19 cellular contexts compared by ENCODE assay signal in the genomic region with DNA sequence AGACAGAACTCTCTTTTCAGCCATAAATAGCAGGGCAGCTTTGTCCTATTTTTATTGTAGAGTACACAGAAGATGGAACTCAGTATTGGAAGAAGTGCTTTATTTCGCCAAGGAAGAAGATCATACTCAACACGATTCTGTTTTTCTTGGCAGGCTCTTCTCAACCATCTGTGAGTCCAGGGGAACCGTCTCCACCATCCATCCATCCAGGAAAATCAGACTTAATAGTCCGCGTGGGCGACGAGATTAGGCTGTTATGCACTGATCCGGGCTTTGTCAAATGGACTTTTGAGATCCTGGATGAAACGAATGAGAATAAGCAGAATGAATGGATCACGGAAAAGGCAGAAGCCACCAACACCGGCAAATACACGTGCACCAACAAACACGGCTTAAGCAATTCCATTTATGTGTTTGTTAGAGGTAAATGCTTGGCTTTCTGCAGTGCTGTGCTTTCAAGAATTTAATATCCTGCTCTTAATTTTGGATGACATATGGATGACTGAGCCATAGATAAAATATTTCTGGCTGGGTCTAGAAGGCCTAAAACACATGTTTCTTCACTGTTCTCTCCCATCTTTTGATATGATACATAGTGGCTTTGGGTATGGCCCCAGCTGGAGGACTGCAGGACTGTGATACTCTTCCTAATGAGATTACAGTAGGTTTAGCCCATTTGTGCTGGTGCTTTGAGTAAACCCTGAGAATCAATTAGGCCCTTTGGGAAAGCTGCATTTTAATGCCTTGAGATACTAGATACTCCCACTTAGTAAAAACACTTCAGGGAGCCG. TPM values are rescaled to one million over a fixed set of nuclear protein-coding genes. Genes with fewer than 3 reads are reported as not detected.
DNase-seq lines count a peak whose midpoint lies in the region; ATAC-seq, FAIRE-seq and TF ChIP-seq lines count a peak whose summit lies in the region.
"Had no signal": no experiment of that assay in that cellular context is flagged by ENCODE, and none has a peak within 500 bp of the region (broad histone marks: within the 10 kb centered on the region; RNA-seq: fewer than 3 reads in every experiment).

No MANE protein-coding gene starts in this region.

- no peak overlapping the region for H3K56ac ChIP-seq in IMR-90 (ENCODE audit: extremely low read depth, insufficient read depth, low read length)

- no TSS peak for BruUV-seq in IMR-90 (replicated peaks; lab: Mats Ljungman, UMichigan)

- no peak overlapping the region for H3K9ac ChIP-seq in IMR-90 (ENCODE audit: low read depth, low read length)
- H3K9ac ChIP-seq: BLaER1 treated with 17β-estradiol and CSF1 and Interleukin-3, amounts not matched to agents 10 nM and 100 nM had no signal

- no peaks in the 10 kb centered on the region for H3K9me3 Mint-ChIP-seq in type B pancreatic cell
- H3K9me3 Mint-ChIP-seq: CD4-positive, alpha-beta memory T cell had no signal

- no peak overlapping the region for H2BK15ac ChIP-seq in IMR-90 (ENCODE audit: low read depth, low read length)

- H3K27me3 ChIP-seq in IMR-90 (ENCODE audit: control insufficient read depth, insufficient read depth, low read length) (no peaks in the 10 kb centered on the region), WERI-Rb-1 (ENCODE audit: insufficient read depth, low read depth, severe bottlenecking) (peaks cover 2% of the 10 kb centered on the region)

- H2BK5ac ChIP-seq in IMR-90 (ENCODE audit: low read depth, low read length, poor library complexity, severe bottlenecking), result no peak overlapping the region

- H3K4me3 ChIP-seq in IMR-90 (ENCODE audit: insufficient read depth, low read depth, low read length), result no peak overlapping the region
- H3K4me3 ChIP-seq in WERI-Rb-1 (ENCODE audit: low read depth, low read length), result no peak overlapping the region
- H3K4me3 ChIP-seq: BLaER1 treated with 17β-estradiol and CSF1 and Interleukin-3, amounts not matched to agents 10 nM and 100 nM; GM12878 had no signal

- H3K14ac ChIP-seq in IMR-90 (replicated peaks; ENCODE audit: low read depth, low read length), result no peak overlapping the region; the same call in 1 of the 2 replicates

- intact Hi-C loops in IMR-90 (cut with micrococcal nuclease), result no loop called here
- intact Hi-C loops in left ventricle myocardium superior (cut with micrococcal nuclease), result no loop called here

- peaks cover 4% of the 10 kb centered on the region for H3K27me3 Mint-ChIP-seq in type B pancreatic cell

- no peak overlapping the region for H3K4ac ChIP-seq in IMR-90 (ENCODE audit: low read depth, low read length)

- no peak for FAIRE-seq in D721Med (lab: Jason Lieb, UNC)
- FAIRE-seq: GM12878, RCC 7860 had no signal

- DNase-seq in D721Med (ENCODE audit: insufficient read length, low spot score) (peak; percentile 20), IMR-90 (no peak), WERI-Rb-1 (peak; percentile 30), left ventricle myocardium superior (peak; percentile 30), glomerular visceral epithelial cell (ENCODE audit: extremely low spot score) (no peak), type B pancreatic cell (ENCODE audit: extremely low spot score, unreplicated experiment) (no peak)
- DNase-seq: Caco-2; CD4-positive, alpha-beta memory T cell; DND-41; Karpas-422; NCI-H1694 treated with DMSO at 0.1 percent for 48 hours; NCI-H2107; NCI-H226; NCI-H510A treated with DMSO at 0.1 percent for 48 hours; OCI-M1 had no signal

- H3K4me1 Mint-ChIP-seq in type B pancreatic cell (ENCODE audit: unreplicated experiment), result peaks cover 4% of the 10 kb centered on the region
- H3K4me1 Mint-ChIP-seq: CD4-positive, alpha-beta memory T cell had no signal

- no peak overlapping the region for H4K91ac ChIP-seq in IMR-90 (ENCODE audit: insufficient read depth, low read depth, low read length)

- no peaks in the 10 kb centered on the region for H3K9me3 ChIP-seq in IMR-90 (ENCODE audit: control insufficient read depth, insufficient read depth, low read length)
- no peaks in the 10 kb centered on the region for H3K9me3 ChIP-seq in WERI-Rb-1 (ENCODE audit: severe bottlenecking)
- H3K9me3 ChIP-seq: BLaER1 treated with 17β-estradiol and CSF1 and Interleukin-3, amounts not matched to agents 10 nM and 100 nM; Caco-2 had no signal

- no peak overlapping the region for H2AK9ac ChIP-seq in IMR-90 (replicated peaks; ENCODE audit: low read depth, low read length, poor library complexity)

- peaks cover 3% of the 10 kb centered on the region for H3K4me1 ChIP-seq in IMR-90 (ENCODE audit: control insufficient read depth, insufficient read depth, low read length)
- H3K4me1 ChIP-seq: Caco-2 had no signal

- H3K27ac ChIP-seq in IMR-90 (ENCODE audit: insufficient read depth, low read length) (no peak overlapping the region), WERI-Rb-1 (no peak overlapping the region)
- H3K27ac ChIP-seq: BLaER1 treated with 17β-estradiol and CSF1 and Interleukin-3, amounts not matched to agents 10 nM and 100 nM had no signal

- TF ChIP-seq CTCF in D721Med (IDR thresholded peaks at IDR 0.05; ENCODE audit: insufficient read depth, missing control alignments), result no peak
- TF ChIP-seq CTCF in IMR-90 (conservative IDR thresholded peaks at IDR 0.05; ENCODE audit: low read depth, low read length), result no peak
- TF ChIP-seq CTCF in WERI-Rb-1 (IDR thresholded peaks at IDR 0.05; ENCODE audit: low read depth, low read length), result no peak
- TF ChIP-seq CTCF in type B pancreatic cell (conservative IDR thresholded peaks at IDR 0.05), result no peak

- no peak overlapping the region for H3K27ac Mint-ChIP-seq in type B pancreatic cell
- H3K27ac Mint-ChIP-seq: CD4-positive, alpha-beta memory T cell had no signal

- no peak overlapping the region for H2AFZ ChIP-seq in IMR-90 (replicated peaks; ENCODE audit: low read length, poor library complexity)

- H4K20me1 ChIP-seq in IMR-90 (ENCODE audit: insufficient read depth, low read length), result no peaks in the 10 kb centered on the region
- H4K20me1 ChIP-seq: BLaER1 treated with 17β-estradiol and CSF1 and Interleukin-3, amounts not matched to agents 10 nM and 100 nM had no signal

- ATAC-seq in IMR-90 (ENCODE audit: low read depth) (no peak), left ventricle myocardium superior (peak; percentile 56), GM19023 (IDR thresholded peaks at IDR 0.05; ENCODE audit: unreplicated experiment) (no peak)
- ATAC-seq: GM12878 had no signal

- H3K36me3 ChIP-seq in IMR-90 (ENCODE audit: control insufficient read depth, insufficient read depth, low read length), result peaks cover 6% of the 10 kb centered on the region; the same call in 1 of the 2 replicates
- H3K36me3 ChIP-seq in WERI-Rb-1, result no peaks in the 10 kb centered on the region

- POLR2A ChIA-PET in IMR-90 (lab: Charles Lee; ENCODE audit: unreplicated experiment), result no interaction called here

- no peak for TF ChIP-seq POLR2A in IMR-90 (IDR thresholded peaks at IDR 0.05; ENCODE audit: low read depth, low read length)

- H4K8ac ChIP-seq in IMR-90 (ENCODE audit: low read depth in 2 of 2, low read length in 2 of 2), result no peak overlapping the region

- H2BK20ac ChIP-seq in IMR-90 (ENCODE audit: low read depth, low read length), result no peak overlapping the region

- H2BK120ac ChIP-seq in IMR-90 (ENCODE audit: low read depth, low read length), result no peak overlapping the region

- H3K4me2 ChIP-seq in IMR-90 (ENCODE audit: low read depth, low read length), result no peak overlapping the region
- H3K4me2 ChIP-seq: BLaER1 treated with 17β-estradiol and CSF1 and Interleukin-3, amounts not matched to agents 10 nM and 100 nM had no signal

- no peak for TF ChIP-seq RAD21 in IMR-90 (IDR thresholded peaks at IDR 0.05; ENCODE audit: low read length)

- no peak overlapping the region for H3K23ac ChIP-seq in IMR-90 (ENCODE audit: low read depth, low read length)

- CTCF ChIA-PET in IMR-90 (lab: Yijun Ruan, JAX), result no interaction called here

- no peak overlapping the region for H2AK5ac ChIP-seq in IMR-90 (ENCODE audit: low read depth, low read length)

- H3K36me3 Mint-ChIP-seq in type B pancreatic cell, result no peaks in the 10 kb centered on the region
- H3K36me3 Mint-ChIP-seq: CD4-positive, alpha-beta memory T cell had no signal

- H3K9me1 ChIP-seq in IMR-90 (ENCODE audit: insufficient read depth, low read length), result no peaks in the 10 kb centered on the region; the same call in 1 of the 2 replicates

- H3K18ac ChIP-seq in IMR-90 (ENCODE audit: low read depth, low read length), result peak overlapping the region; percentile 32; the same call in 1 of the 2 replicates

- dilution Hi-C loops in IMR-90 (cut with HindIII; ENCODE audit: low sequenced_read_pairs, unreplicated experiment), result no loop called here

- no peak overlapping the region for H4K5ac ChIP-seq in IMR-90 (ENCODE audit: low read depth, low read length)

- no peak overlapping the region for H3K4me3 Mint-ChIP-seq in type B pancreatic cell
- H3K4me3 Mint-ChIP-seq: CD4-positive, alpha-beta memory T cell had no signal

- H3K79me1 ChIP-seq in IMR-90 (ENCODE audit: low read depth in 1 of 2, low read length in 2 of 2), result no peaks in the 10 kb centered on the region

- WGBS in IMR-90 (ENCODE audit: extremely low coverage in 2 of 2, insufficient read length in 1 of 2), 2 experiments, result 80% methylated on average over 4 of the region's 14 CpGs; no CpG with 5 or more reads in 1 of the 2 experiments

- in situ Hi-C loops in IMR-90 (cut with MboI; ENCODE audit: low sequenced_read_pairs), result no loop called here

TF ChIP-seq in IMR-90, 13 proteins besides CTCF, POLR2A, EP300 and RAD21 (continues in another document):
- no peak for TF ChIP-seq RCOR1 (IDR thresholded peaks at IDR 0.05; ENCODE audit: insufficient replicate concordance, low read length)
- TF ChIP-seq MAZ (IDR thresholded peaks at IDR 0.05; ENCODE audit: borderline replicate concordance, low read depth, low read length), result no peak
- no peak for TF ChIP-seq CHD1 (IDR thresholded peaks at IDR 0.05; ENCODE audit: low read depth, low read length)
- TF ChIP-seq, protein P1, sequence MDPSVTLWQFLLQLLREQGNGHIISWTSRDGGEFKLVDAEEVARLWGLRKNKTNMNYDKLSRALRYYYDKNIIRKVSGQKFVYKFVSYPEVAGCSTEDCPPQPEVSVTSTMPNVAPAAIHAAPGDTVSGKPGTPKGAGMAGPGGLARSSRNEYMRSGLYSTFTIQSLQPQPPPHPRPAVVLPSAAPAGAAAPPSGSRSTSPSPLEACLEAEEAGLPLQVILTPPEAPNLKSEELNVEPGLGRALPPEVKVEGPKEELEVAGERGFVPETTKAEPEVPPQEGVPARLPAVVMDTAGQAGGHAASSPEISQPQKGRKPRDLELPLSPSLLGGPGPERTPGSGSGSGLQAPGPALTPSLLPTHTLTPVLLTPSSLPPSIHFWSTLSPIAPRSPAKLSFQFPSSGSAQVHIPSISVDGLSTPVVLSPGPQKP (IDR thresholded peaks at IDR 0.05; ENCODE audit: borderline replicate concordance, low read depth, low read length), result no peak
- TF ChIP-seq MXI1 (IDR thresholded peaks at IDR 0.05; ENCODE audit: borderline replicate concordance, low read depth, low read length), result no peak

RNA-seq across cellular contexts. Expression of a gene that starts 37.8 kb away (rescaled TPM):
- total RNA-seq in IMR-90 (2012; rRNA removed) (5.9 and 6.9 TPM in 2 replicates), left ventricle myocardium superior (1.4 TPM), type B pancreatic cell (ENCODE audit: low replicate concordance) (5.5 and 19.5 TPM in 2 replicates)
- 2.9 and 3.3 TPM in 2 replicates for polyA plus RNA-seq in IMR-90 (2012; rRNA removed)
- 4.5 and 4.9 TPM in 2 replicates for polyA plus RNA-seq in IMR-90 (2012; cell fraction: cytosol; rRNA removed)
- 11.2 and 13.0 TPM in 2 replicates for polyA plus RNA-seq in IMR-90 (2012; cell fraction: nucleus; rRNA removed; ENCODE audit: low replicate concordance)
- total RNA-seq: GM12878 had no signal

Comparison
In these comparisons a context has a peak if more than half of its experiments do, and no peak if none do; other contexts are left out.
1. DNase-seq: peak in D721Med (single experiment), WERI-Rb-1 (single experiment) and left ventricle myocardium superior (single experiment); none in IMR-90 (single experiment), glomerular visceral epithelial cell (single experiment) and type B pancreatic cell (single experiment).